Comparison of ENCODE assay signal across 8 cellular contexts in genomic region chr1:15039017-15039648, GRCh38.
"Had no signal": no experiment of that assay in that cellular context is flagged by ENCODE, and none has a peak within 500 bp of the region (broad histone marks: within the 10 kb centered on the region; RNA-seq: fewer than 3 reads in every experiment).

No MANE protein-coding gene starts in this region.

- ATAC-seq: HepG2 had no signal

- H3K27ac ChIP-seq: GM23248, HL-60 had no signal

- FAIRE-seq: HepG2 had no signal

- H3K36me3 ChIP-seq: HAP-1 had no signal

- DNase-seq: GM23248, GOT3, H7, HFFc6, KG1 had no signal

- H3K9me3 ChIP-seq: HAP-1 had no signal

- H2AFZ ChIP-seq: GM23248 had no signal

- H3K9ac ChIP-seq: GM23248 had no signal

- H3K4me1 ChIP-seq: HAP-1 had no signal

- H3K4me3 ChIP-seq: GM23248, HAP-1 had no signal
